Comparison of ENCODE assay signal across 22 cellular contexts in genomic region chr3:25558106-25558505, GRCh38.
DNase-seq lines count a peak whose midpoint lies in the region; ATAC-seq and TF ChIP-seq lines count a peak whose summit lies in the region.
"Had no signal": no experiment of that assay in that cellular context is flagged by ENCODE, and none has a peak within 500 bp of the region (broad histone marks: within the 10 kb centered on the region; RNA-seq: fewer than 3 reads in every experiment).

No MANE protein-coding gene starts in this region.

- H3K4me1 ChIP-seq in left lung, result peaks cover 5 to 13% of the 10 kb centered on the region in 2 donors
- peaks cover 0 to 66% (median 38%) of the 10 kb centered on the region in 4 donors for H3K4me1 ChIP-seq in tibial artery
- H3K4me1 ChIP-seq: breast epithelium, Peyer's patch had no signal

- H3K36me3 ChIP-seq in left lung, result no peaks in the 10 kb centered on the region
- H3K36me3 ChIP-seq in tibial artery, result no peaks in the 10 kb centered on the region
- H3K36me3 ChIP-seq: breast epithelium, neutrophil, Peyer's patch had no signal

- in situ Hi-C loops in astrocyte of the cerebellum (cut with HindIII; ENCODE audit: low sequenced_read_pairs), result no loop called here

- TF ChIP-seq CTCF in astrocyte of the cerebellum (IDR thresholded peaks at IDR 0.05; ENCODE audit: low read depth, low read length, missing control alignments) (no peak), left lung (IDR thresholded peaks at IDR 0.05) (no peak), tibial artery (IDR thresholded peaks at IDR 0.05) (no peak), foreskin fibroblast (IDR thresholded peaks at IDR 0.05; ENCODE audit: low read depth, low read length) (no peak), lower leg skin (IDR thresholded peaks at IDR 0.05) (no peak)

- peak; percentile 50 for ATAC-seq in left lung
- ATAC-seq in HG02588 (IDR thresholded peaks at IDR 0.05; ENCODE audit: unreplicated experiment), result no peak

- intact Hi-C loops in left lung (cut with DNase I), result no loop called here
- intact Hi-C loops in tibial artery (cut with DNase I; ENCODE audit: low total_unique reads), result loop anchor here (5.0 kb wide), 1 partner anchor 1034 kb away; no protein-coding TSS in a partner anchor
- intact Hi-C loops in lower leg skin (cut with DNase I; ENCODE audit: low total_unique reads), result no loop called here

- H3K9me3 ChIP-seq in left lung (no peaks in the 10 kb centered on the region), tibial artery (no peaks in the 10 kb centered on the region)
- H3K9me3 ChIP-seq: breast epithelium, neutrophil, Peyer's patch had no signal

- no peak overlapping the region for H3K4me3 ChIP-seq in astrocyte of the cerebellum (ENCODE audit: low read depth, low read length)
- no peak overlapping the region for H3K4me3 ChIP-seq in left lung
- H3K4me3 ChIP-seq in tibial artery, result no peak overlapping the region
- H3K4me3 ChIP-seq in foreskin fibroblast (ENCODE audit: low read depth in 1 of 2, low read length in 2 of 2), result no peak overlapping the region
- no peak overlapping the region for H3K4me3 ChIP-seq in lower leg skin (ENCODE audit: low read depth, poor library complexity, severe bottlenecking)
- H3K4me3 ChIP-seq: breast epithelium, lung, Peyer's patch, SK-N-MC had no signal

- H3K27ac ChIP-seq in left lung (peak overlapping the region in 1 of 2 donors; percentile 24), tibial artery (peak overlapping the region; percentile 50 to 65)
- H3K27ac ChIP-seq: neutrophil, Peyer's patch, SK-N-MC had no signal

- TF ChIP-seq POLR2A in lower leg skin (IDR thresholded peaks at IDR 0.05), result no peak

- WGBS in lower leg skin, 2 donors, result 69 to 70% methylated on average over 5 of the region's 5 CpGs

- H3K27me3 ChIP-seq in left lung, result no peaks in the 10 kb centered on the region
- no peaks in the 10 kb centered on the region for H3K27me3 ChIP-seq in tibial artery
- H3K27me3 ChIP-seq: breast epithelium, neutrophil, Peyer's patch had no signal

- DNase-seq in astrocyte of the cerebellum (ENCODE audit: low read depth) (peak; percentile 65), globus pallidus (ENCODE audit: low spot score) (peak; percentile 17), left lung (no peak), tibial artery (peak in 1 of 2 donors; percentile 35), foreskin fibroblast (no peak), lower leg skin (ENCODE audit: low spot score in 2 of 2) (no peak), NCI-H1436 treated with DMSO at 0.1 percent for 48 hours (lab: John Stamatoyannopoulos, UW) (no peak)
- DNase-seq: activated CD4-positive, alpha-beta T cell treated with anti-CD3 and anti-CD28 coated beads, Interleukin-2, amount 10 ng/mL, durations not matched to agents 7 days and 5 days; activated naive CD8-positive, alpha-beta T cell treated with anti-CD3 and anti-CD28 coated beads, Interleukin-2, amount 10 ng/mL, durations not matched to agents 7 days and 5 days; CD4-positive, alpha-beta memory T cell; DMS53; H7; NCI-H1092 treated with DMSO at 0.1 percent for 48 hours; NCI-H2081 treated with DMSO at 0.1 percent for 48 hours; NK-92 treated with Interleukin-12 subunit alpha and Interleukin-12 subunit beta, amount 100 ng/mL, for 24 hours; Peyer's patch; T-helper 2 cell had no signal

Comparison
In these comparisons a context has a peak if more than half of its experiments do, and no peak if none do; other contexts are left out.
1. DNase-seq: peak in astrocyte of the cerebellum (single experiment) and globus pallidus (single experiment); none in left lung (0 of 2), foreskin fibroblast (0 of 2), lower leg skin (0 of 2) and NCI-H1436 treated with DMSO at 0.1 percent for 48 hours (single experiment).